ENCODE assay signal across 11 cellular contexts in the genomic region with DNA sequence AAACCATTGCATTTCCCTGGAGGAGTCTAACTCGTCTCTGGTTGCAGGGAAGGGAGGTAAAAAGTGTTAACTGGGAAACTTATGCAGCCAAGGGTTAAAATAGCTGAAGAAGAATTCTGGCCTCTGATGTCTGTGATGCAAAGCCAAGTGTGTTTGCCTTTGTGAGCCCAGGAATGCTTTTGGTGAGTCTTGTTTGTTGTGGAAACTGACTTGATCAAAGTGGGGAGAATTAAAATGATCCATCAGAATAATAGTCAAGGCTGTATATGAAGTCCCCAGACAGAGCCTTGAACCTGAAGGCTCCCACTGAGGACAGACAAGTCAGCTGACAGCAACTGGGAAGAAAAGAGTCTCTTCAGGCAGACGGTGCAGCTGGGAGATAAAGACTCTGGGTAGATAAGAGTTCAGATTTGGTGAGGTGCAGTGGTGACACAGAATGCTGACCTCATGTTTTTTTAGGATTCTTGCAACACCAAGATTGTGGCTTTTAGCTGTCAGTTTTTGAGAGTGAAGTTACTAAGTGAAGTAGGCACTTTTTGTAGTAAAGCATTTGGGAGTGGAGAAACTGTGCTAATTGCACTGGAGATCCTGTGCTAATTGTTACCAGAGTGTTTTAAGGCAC. TPM values are rescaled to one million over a fixed set of nuclear protein-coding genes. Genes with fewer than 3 reads are reported as not detected.
A peak's percentile ranks its signal among the peaks of the same experiment; 100 is the strongest.
DNase-seq lines count a peak whose midpoint lies in the region; ATAC-seq and TF ChIP-seq lines count a peak whose summit lies in the region.
"Had no signal": no experiment of that assay in that cellular context is flagged by ENCODE, and none has a peak within 500 bp of the region (broad histone marks: within the 10 kb centered on the region; RNA-seq: fewer than 3 reads in every experiment).

No MANE protein-coding gene starts in this region.

- no peak for TF ChIP-seq POLR2A in prostate gland (IDR thresholded peaks at IDR 0.05)

- ATAC-seq in HG03460 (IDR thresholded peaks at IDR 0.05; ENCODE audit: unreplicated experiment) (no peak), GM21390 (IDR thresholded peaks at IDR 0.05; ENCODE audit: unreplicated experiment) (no peak)
- ATAC-seq: effector memory CD8-positive, alpha-beta T cell had no signal

- no peak overlapping the region for H2BK5ac ChIP-seq in mesenchymal stem cell (ENCODE audit: low read depth, low read length, poor library complexity, severe bottlenecking)

- H3K4me1 Mint-ChIP-seq in chondrocyte (ENCODE audit: low read depth) = peaks cover 38% of the 10 kb centered on the region

- H3K27me3 Mint-ChIP-seq in chondrocyte (ENCODE audit: low read depth) = no peaks in the 10 kb centered on the region
- H3K27me3 Mint-ChIP-seq: effector memory CD8-positive, alpha-beta T cell had no signal

- no peak overlapping the region for H2BK15ac ChIP-seq in mesenchymal stem cell (ENCODE audit: low read depth, poor library complexity, severe bottlenecking)

- H3K27me3 ChIP-seq in mesenchymal stem cell (ENCODE audit: control insufficient read depth in 1 of 2, insufficient read depth in 1 of 2, low read length in 2 of 2) (no peaks in the 10 kb centered on the region), prostate gland (replicated peaks; ENCODE audit: insufficient read depth) (no peaks in the 10 kb centered on the region)

- H3K14ac ChIP-seq in mesenchymal stem cell (ENCODE audit: low read length in 2 of 2) = no peak overlapping the region

- no peaks in the 10 kb centered on the region for H3K36me3 ChIP-seq in mesenchymal stem cell (ENCODE audit: control insufficient read depth in 1 of 2, insufficient read depth in 2 of 2, low read depth in 1 of 2, low read length in 2 of 2)
- no peaks in the 10 kb centered on the region for H3K36me3 ChIP-seq in prostate gland

- H3K4ac ChIP-seq in mesenchymal stem cell (ENCODE audit: low read depth in 1 of 2, low read length in 2 of 2) = no peak overlapping the region

- no peak overlapping the region for H3K9ac ChIP-seq in mesenchymal stem cell (ENCODE audit: low read length)

- no peak overlapping the region for H2BK120ac ChIP-seq in mesenchymal stem cell (ENCODE audit: low read depth, low read length)

- 17% methylated on average over 2 of the region's 2 CpGs for WGBS in mesenchymal stem cell
- WGBS in prostate gland = 26% methylated on average over 2 of the region's 2 CpGs

- H3K27ac ChIP-seq in mesenchymal stem cell (ENCODE audit: low read length, poor library complexity, severe bottlenecking) (peak overlapping the region; percentile 28), prostate gland (no peak overlapping the region)
- H3K27ac ChIP-seq: RWPE1 had no signal

- in situ Hi-C loops in GM13976 (cut with MboI; ENCODE audit: low sequenced_read_pairs, unreplicated experiment) = no loop called here

- TF ChIP-seq CTCF in chondrocyte (IDR thresholded peaks at IDR 0.05) (no peak), prostate gland (IDR thresholded peaks at IDR 0.05) (no peak), GM13976 (IDR thresholded peaks at IDR 0.05; ENCODE audit: borderline replicate concordance, control extremely low read depth, extremely low read depth, insufficient read depth, missing control alignments) (no peak)

- H3K4me3 Mint-ChIP-seq in chondrocyte (ENCODE audit: unreplicated experiment) = no peak overlapping the region
- H3K4me3 Mint-ChIP-seq: effector memory CD8-positive, alpha-beta T cell had no signal

- H3K36me3 Mint-ChIP-seq in chondrocyte (ENCODE audit: low read depth) = no peaks in the 10 kb centered on the region

- DNase-seq in AML-193 (lab: John Stamatoyannopoulos, UW) (peak; percentile 23 to 31), NOMO-1 (lab: John Stamatoyannopoulos, UW; ENCODE audit: unreplicated experiment in 2 of 2) (peak; percentile 0 to 42), chondrocyte (ENCODE audit: low spot score) (no peak), mesenchymal stem cell (peak; percentile 27), prostate gland (ENCODE audit: low spot score) (no peak), GM13976 (ENCODE audit: low spot score) (no peak)
- DNase-seq: DMS79 treated with DMSO at 0.1 percent for 48 hours; effector memory CD8-positive, alpha-beta T cell had no signal

- no peak overlapping the region for H2AFZ ChIP-seq in mesenchymal stem cell (ENCODE audit: low read depth, low read length)

- H3K4me1 ChIP-seq in mesenchymal stem cell (ENCODE audit: control insufficient read depth, insufficient read depth, low read depth, low read length) = peaks cover 18% of the 10 kb centered on the region
- no peaks in the 10 kb centered on the region for H3K4me1 ChIP-seq in prostate gland (replicated peaks)

- H3K4me2 ChIP-seq in mesenchymal stem cell (ENCODE audit: low read length, poor library complexity, severe bottlenecking) = no peak overlapping the region

- H3K9me3 Mint-ChIP-seq in chondrocyte (ENCODE audit: low read depth) = no peaks in the 10 kb centered on the region

- intact Hi-C loops in prostate gland (cut with DNase I) = no loop called here

- H3K4me3 ChIP-seq in mesenchymal stem cell (ENCODE audit: insufficient read depth in 1 of 2, low read depth in 1 of 2, low read length in 2 of 2) (no peak overlapping the region), prostate gland (no peak overlapping the region)

- no peaks in the 10 kb centered on the region for H3K79me1 ChIP-seq in mesenchymal stem cell (replicated peaks; ENCODE audit: low read length, poor library complexity, severe bottlenecking)

- H3K27ac Mint-ChIP-seq in chondrocyte (ENCODE audit: unreplicated experiment) = peak overlapping the region; percentile 3
- H3K27ac Mint-ChIP-seq: effector memory CD8-positive, alpha-beta T cell had no signal

- H4K8ac ChIP-seq in mesenchymal stem cell (ENCODE audit: low read length) = no peak overlapping the region

- H2BK12ac ChIP-seq in mesenchymal stem cell (ENCODE audit: low read length in 2 of 2) = no peak overlapping the region

- no peak overlapping the region for H3K18ac ChIP-seq in mesenchymal stem cell (ENCODE audit: low read depth in 1 of 2, low read length in 2 of 2)

- H4K91ac ChIP-seq in mesenchymal stem cell (ENCODE audit: low read length) = no peak overlapping the region

- H3K9me3 ChIP-seq in mesenchymal stem cell (ENCODE audit: control insufficient read depth, low read length) (no peaks in the 10 kb centered on the region), prostate gland (no peaks in the 10 kb centered on the region)

- H3K23ac ChIP-seq in mesenchymal stem cell (ENCODE audit: low read length in 2 of 2) = no peak overlapping the region

- no peak overlapping the region for H2AK5ac ChIP-seq in mesenchymal stem cell (ENCODE audit: low read length, severe bottlenecking)

RNA-seq across cellular contexts. Expression of a gene that starts 59.6 kb away (rescaled TPM):
- total RNA-seq in chondrocyte = 149 to 207 TPM (median 160 TPM) in 3 replicates
- 349 TPM for polyA plus RNA-seq in mesenchymal stem cell (2013, experiment 1 of 2)
- 359 TPM for polyA plus RNA-seq in mesenchymal stem cell (2013, experiment 2 of 2)
- total RNA-seq in prostate gland = 10 to 100 TPM; 74.5 to 92.1 TPM

Comparison
In these comparisons a context has a peak if more than half of its experiments do, and no peak if none do; other contexts are left out.
1. DNase-seq: peak in AML-193 (2 of 2), NOMO-1 (2 of 2) and mesenchymal stem cell (single experiment); none in chondrocyte (single experiment), prostate gland (single experiment) and GM13976 (single experiment).